ENCODE assay signal across 20 cellular contexts in the genomic region with DNA sequence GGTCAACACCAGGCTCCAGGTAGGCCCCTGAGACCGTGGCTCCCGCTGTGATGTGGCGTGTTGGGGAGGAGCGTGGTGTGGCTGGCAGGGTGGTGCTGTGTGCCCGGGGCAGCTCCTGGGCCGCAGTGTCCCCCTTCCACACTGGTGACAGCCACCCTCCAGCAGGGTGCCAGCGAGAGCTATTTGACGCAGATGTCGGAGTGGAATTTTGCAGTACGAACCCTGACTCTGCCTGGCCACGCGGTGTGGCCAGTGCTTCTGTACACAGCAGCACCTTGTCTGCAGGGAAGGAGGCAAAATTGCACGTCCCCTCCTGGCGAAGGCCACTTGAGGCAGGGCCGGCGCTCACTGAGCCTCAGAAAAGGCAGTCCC. TPM values are rescaled to one million over a fixed set of nuclear protein-coding genes. Genes with fewer than 3 reads are reported as not detected.
A peak's percentile ranks its signal among the peaks of the same experiment; 100 is the strongest.
DNase-seq lines count a peak whose midpoint lies in the region; ATAC-seq and TF ChIP-seq lines count a peak whose summit lies in the region.
"Had no signal": no experiment of that assay in that cellular context is flagged by ENCODE, and none has a peak within 500 bp of the region (broad histone marks: within the 10 kb centered on the region; RNA-seq: fewer than 3 reads in every experiment).

No MANE protein-coding gene starts in this region.

- H3K9me3 ChIP-seq in colonic mucosa: no peaks in the 10 kb centered on the region
- no peaks in the 10 kb centered on the region for H3K9me3 ChIP-seq in stomach
- H3K9me3 ChIP-seq: Caco-2 had no signal

- H3K9me3 Mint-ChIP-seq in activated naive CD8-positive, alpha-beta T cell treated with anti-CD3 and anti-CD28 coated beads, Interleukin-2, amount 10 ng/mL, durations not matched to agents 7 days and 5 days: no peaks in the 10 kb centered on the region
- H3K9me3 Mint-ChIP-seq in activated naive CD8-positive, alpha-beta T cell treated with anti-CD3 and anti-CD28 coated beads for 36 hours: no peaks in the 10 kb centered on the region
- no peaks in the 10 kb centered on the region for H3K9me3 Mint-ChIP-seq in activated naive CD4-positive, alpha-beta T cell treated with anti-CD3 and anti-CD28 coated beads, Interleukin-2, amount 50 U/mL, for 72 hours
- H3K9me3 Mint-ChIP-seq: CD4-positive, alpha-beta T cell had no signal

- no peak for TF ChIP-seq EP300 in stomach (IDR thresholded peaks at IDR 0.05)

- WGBS in stomach, 5 donors: 64 to 86% (median 82%) methylated on average over 8 to 16 of the region's 16 CpGs

- POLR2A ChIA-PET in activated naive CD8-positive, alpha-beta T cell treated with anti-CD3 and anti-CD28 coated beads, Interleukin-2, amount 10 ng/mL, durations not matched to agents 7 days and 5 days (lab: Charles Lee): no interaction called here

- DNase-seq in activated naive CD8-positive, alpha-beta T cell treated with anti-CD3 and anti-CD28 coated beads, Interleukin-2, amount 10 ng/mL, durations not matched to agents 7 days and 5 days: peak; percentile 9
- DNase-seq in activated naive CD8-positive, alpha-beta T cell treated with anti-CD3 and anti-CD28 coated beads for 36 hours: no peak
- DNase-seq in colonic mucosa: peak; percentile 12
- DNase-seq in mesenteric fat pad (ENCODE audit: low spot score): peak; percentile 81
- DNase-seq in stomach: peak; percentile 11
- DNase-seq in activated naive CD4-positive, alpha-beta T cell treated with anti-CD3 and anti-CD28 coated beads, Interleukin-2, amount 50 U/mL, for 72 hours (ENCODE audit: low spot score in 2 of 2): no peak
- no peak for DNase-seq in NCI-H1048 (lab: John Stamatoyannopoulos, UW)
- DNase-seq: CD4-positive, alpha-beta T cell; DMS153; GDM1; GM23248; NCI-H1105; NCI-H1694; NCI-H2081 treated with DMSO at 0.1 percent for 48 hours; NCI-H446 treated with DMSO at 0.1 percent for 48 hours; NK-92 treated with Interleukin-12 subunit alpha and Interleukin-12 subunit beta, amount 100 ng/mL, for 24 hours; OCI-M1 had no signal

- H3K27me3 Mint-ChIP-seq in activated naive CD8-positive, alpha-beta T cell treated with anti-CD3 and anti-CD28 coated beads, Interleukin-2, amount 10 ng/mL, durations not matched to agents 7 days and 5 days: no peaks in the 10 kb centered on the region
- H3K27me3 Mint-ChIP-seq in activated naive CD8-positive, alpha-beta T cell treated with anti-CD3 and anti-CD28 coated beads for 36 hours: no peaks in the 10 kb centered on the region
- H3K27me3 Mint-ChIP-seq: CD4-positive, alpha-beta T cell had no signal

- H3K27ac Mint-ChIP-seq in activated naive CD8-positive, alpha-beta T cell treated with anti-CD3 and anti-CD28 coated beads, Interleukin-2, amount 10 ng/mL, durations not matched to agents 7 days and 5 days: no peak overlapping the region
- H3K27ac Mint-ChIP-seq in activated naive CD8-positive, alpha-beta T cell treated with anti-CD3 and anti-CD28 coated beads for 36 hours: no peak overlapping the region
- no peak overlapping the region for H3K27ac Mint-ChIP-seq in activated naive CD4-positive, alpha-beta T cell treated with anti-CD3 and anti-CD28 coated beads, Interleukin-2, amount 50 U/mL, for 72 hours
- H3K27ac Mint-ChIP-seq: CD4-positive, alpha-beta T cell had no signal

- intact Hi-C loops in colonic mucosa (cut with DNase I): no loop called here
- intact Hi-C loops in stomach (cut with DNase I; ENCODE audit: low total_unique reads): no loop called here

- no peak for TF ChIP-seq POLR2A in stomach (IDR thresholded peaks at IDR 0.05)

- H3K4me1 ChIP-seq in colonic mucosa: no peaks in the 10 kb centered on the region
- H3K4me1 ChIP-seq in stomach: no peaks in the 10 kb centered on the region
- H3K4me1 ChIP-seq: Caco-2 had no signal

- H3K27ac ChIP-seq in colonic mucosa (no peak overlapping the region), stomach (no peak overlapping the region)
- H3K27ac ChIP-seq: GM23248 had no signal

- no peak for TF ChIP-seq CTCF in colonic mucosa (IDR thresholded peaks at IDR 0.05)
- no peak for TF ChIP-seq CTCF in stomach (IDR thresholded peaks at IDR 0.05)

- H3K9ac ChIP-seq in colonic mucosa (ENCODE audit: low read depth in 2 of 2, low read length in 2 of 2): no peak overlapping the region
- H3K9ac ChIP-seq: GM23248 had no signal

- H3K36me3 ChIP-seq in colonic mucosa (no peaks in the 10 kb centered on the region), stomach (no peaks in the 10 kb centered on the region)

- ATAC-seq in activated naive CD8-positive, alpha-beta T cell treated with anti-CD3 and anti-CD28 coated beads, Interleukin-2, amount 10 ng/mL, durations not matched to agents 7 days and 5 days (ENCODE audit: low read depth): no peak
- ATAC-seq in activated naive CD4-positive, alpha-beta T cell treated with anti-CD3 and anti-CD28 coated beads, Interleukin-2, amount 50 U/mL, for 72 hours: no peak
- no peak for ATAC-seq in esophagus mucosa
- ATAC-seq: K562 had no signal

- no peak overlapping the region for H3K4me3 Mint-ChIP-seq in activated naive CD8-positive, alpha-beta T cell treated with anti-CD3 and anti-CD28 coated beads, Interleukin-2, amount 10 ng/mL, durations not matched to agents 7 days and 5 days
- H3K4me3 Mint-ChIP-seq in activated naive CD8-positive, alpha-beta T cell treated with anti-CD3 and anti-CD28 coated beads for 36 hours: no peak overlapping the region
- H3K4me3 Mint-ChIP-seq: CD4-positive, alpha-beta T cell had no signal

- no peaks in the 10 kb centered on the region for H3K36me3 Mint-ChIP-seq in activated naive CD8-positive, alpha-beta T cell treated with anti-CD3 and anti-CD28 coated beads, Interleukin-2, amount 10 ng/mL, durations not matched to agents 7 days and 5 days
- no peaks in the 10 kb centered on the region for H3K36me3 Mint-ChIP-seq in activated naive CD8-positive, alpha-beta T cell treated with anti-CD3 and anti-CD28 coated beads for 36 hours
- no peaks in the 10 kb centered on the region for H3K36me3 Mint-ChIP-seq in activated naive CD4-positive, alpha-beta T cell treated with anti-CD3 and anti-CD28 coated beads, Interleukin-2, amount 50 U/mL, for 72 hours

- no peak overlapping the region for H3K4me3 ChIP-seq in colonic mucosa
- no peak overlapping the region for H3K4me3 ChIP-seq in stomach
- H3K4me3 ChIP-seq: GM23248, K562 had no signal

- H3K27me3 ChIP-seq in colonic mucosa: no peaks in the 10 kb centered on the region
- peaks cover 0 to 55% (median 0%) of the 10 kb centered on the region in 3 donors for H3K27me3 ChIP-seq in stomach

- no peaks in the 10 kb centered on the region for H3K4me1 Mint-ChIP-seq in activated naive CD8-positive, alpha-beta T cell treated with anti-CD3 and anti-CD28 coated beads, Interleukin-2, amount 10 ng/mL, durations not matched to agents 7 days and 5 days
- H3K4me1 Mint-ChIP-seq in activated naive CD8-positive, alpha-beta T cell treated with anti-CD3 and anti-CD28 coated beads for 36 hours: no peaks in the 10 kb centered on the region

RNA-seq across cellular contexts. Expression of a gene that starts 53.2 kb away (rescaled TPM):
- total RNA-seq in activated naive CD8-positive, alpha-beta T cell treated with anti-CD3 and anti-CD28 coated beads, Interleukin-2, amount 10 ng/mL, durations not matched to agents 7 days and 5 days: not detected
- total RNA-seq in activated naive CD8-positive, alpha-beta T cell treated with anti-CD3 and anti-CD28 coated beads for 36 hours: not detected
- total RNA-seq in colonic mucosa: 1 to 10 TPM; 1.2 to 1.5 TPM
- 9.7 TPM for total RNA-seq in mesenteric fat pad
- 10 to 100 TPM in 1 of 5 donors, 1 to 10 TPM in 2, not detected in 2; 2.3 to 13.2 (median 4.3) TPM for total RNA-seq in stomach
- 1 to 10 TPM in 1 of 3 donors, under 1 TPM in 2; 0.25 to 7.5 (median 0.92) TPM for polyA plus RNA-seq in stomach
- total RNA-seq in activated naive CD4-positive, alpha-beta T cell treated with anti-CD3 and anti-CD28 coated beads, Interleukin-2, amount 50 U/mL, for 72 hours: not detected
- total RNA-seq in esophagus mucosa: 0.80 TPM
- total RNA-seq: CD4-positive, alpha-beta T cell had no signal

Comparison
In these comparisons a context has a peak if more than half of its experiments do, and no peak if none do; other contexts are left out.
1. DNase-seq: peak in activated naive CD8-positive, alpha-beta T cell treated with anti-CD3 and anti-CD28 coated beads, Interleukin-2, amount 10 ng/mL, durations not matched to agents 7 days and 5 days (single experiment), colonic mucosa (single experiment), mesenteric fat pad (single experiment) and stomach (single experiment); none in activated naive CD8-positive, alpha-beta T cell treated with anti-CD3 and anti-CD28 coated beads for 36 hours (single experiment), activated naive CD4-positive, alpha-beta T cell treated with anti-CD3 and anti-CD28 coated beads, Interleukin-2, amount 50 U/mL, for 72 hours (0 of 2) and NCI-H1048 (single experiment).